In the genomic region with DNA sequence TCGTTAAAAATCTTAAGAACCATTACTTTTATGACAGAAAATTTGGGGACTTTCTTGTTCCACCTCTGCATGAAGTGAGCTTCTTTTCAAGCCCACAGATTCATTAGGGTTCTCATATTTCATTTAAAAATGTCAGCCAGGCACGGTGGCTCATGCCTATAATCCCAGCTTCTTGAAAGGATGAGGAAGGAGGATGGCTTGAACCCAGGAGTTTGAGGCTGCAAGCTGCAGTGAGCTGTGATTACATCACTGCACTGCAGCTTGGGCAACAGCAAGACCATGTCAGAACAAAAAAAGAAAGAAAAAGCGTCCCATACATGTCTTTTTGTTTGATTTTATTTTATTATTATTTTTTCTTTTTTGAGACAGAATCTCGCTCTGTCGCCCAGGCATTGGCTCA, we compare ENCODE assay signal across 18 cellular contexts.
"Had no signal": no experiment of that assay in that cellular context is flagged by ENCODE, and none has a peak within 500 bp of the region (broad histone marks: within the 10 kb centered on the region; RNA-seq: fewer than 3 reads in every experiment).

No MANE protein-coding gene starts in this region.

- H2AFZ ChIP-seq: neural progenitor cell had no signal

- H3K27ac ChIP-seq: esophagus squamous epithelium, gastroesophageal sphincter, left ventricle myocardium inferior, neural progenitor cell, ovary, right atrium auricular region, sigmoid colon, suprapubic skin, thyroid gland had no signal

- H3K4me2 ChIP-seq: neural progenitor cell had no signal

- H3K9ac ChIP-seq: neural progenitor cell had no signal

- H3K36me3 ChIP-seq: ovary had no signal

- H3K4me1 ChIP-seq: neural progenitor cell, suprapubic skin, thyroid gland had no signal

- DNase-seq: esophagus squamous epithelium; glutamatergic neuron; left ventricle myocardium inferior; mesenchymal stem cell; midbrain; nucleus accumbens; ovary; sigmoid colon; stimulated activated CD4-positive, alpha-beta T cell treated with anti-CD3 and anti-CD28 coated beads, Interleukin-12 subunit alpha, Interleukin-12 subunit beta, amount 100 ng/mL, for 4 hours; stimulated activated CD4-positive, alpha-beta T cell treated with anti-CD3 and anti-CD28 coated beads, Interleukin-2, amount 100 ng/mL, for 48 hours; stimulated activated naive CD8-positive, alpha-beta T cell treated with anti-CD3 and anti-CD28 coated beads, Interleukin-15, Interleukin-2, amounts not matched to agents 100 U/mL and 50 U/mL, for 24 hours; thyroid gland had no signal

- H3K9me3 ChIP-seq: esophagus squamous epithelium, gastroesophageal sphincter, left ventricle myocardium inferior, ovary, right atrium auricular region, sigmoid colon, suprapubic skin, thyroid gland had no signal

- H3K27me3 ChIP-seq: esophagus squamous epithelium, gastroesophageal sphincter, neural progenitor cell, ovary, right atrium auricular region, sigmoid colon, suprapubic skin, thyroid gland had no signal

- H3K4me3 ChIP-seq: esophagus squamous epithelium, gastroesophageal sphincter, left ventricle myocardium inferior, lung, neural progenitor cell, ovary, right atrium auricular region, sigmoid colon, suprapubic skin, thyroid gland had no signal

- ATAC-seq: gastroesophageal sphincter; natural killer cell treated with Interleukin-12 subunit alpha and Interleukin-12 subunit beta and Interleukin-15 and Interleukin-18, amount 100 ng/mL, for 72 hours; stimulated activated naive CD8-positive, alpha-beta T cell treated with anti-CD3 and anti-CD28 coated beads, Interleukin-15, Interleukin-2, amounts not matched to agents 100 U/mL and 50 U/mL, for 24 hours had no signal
